In genomic region chr16:84486126-84486525, GRCh38 we compare ENCODE assay signal across 24 cellular contexts.
"Had no signal": no experiment of that assay in that cellular context is flagged by ENCODE, and none has a peak within 500 bp of the region (broad histone marks: within the 10 kb centered on the region; RNA-seq: fewer than 3 reads in every experiment).

No MANE protein-coding gene starts in this region.

- H3K9me3 Mint-ChIP-seq: immature natural killer cell, natural killer cell, neural crest cell had no signal

- H3K4me1 ChIP-seq: lower lobe of right lung, parathyroid adenoma, right lobe of liver, testis, tibial artery had no signal

- H3K27ac ChIP-seq: dorsolateral prefrontal cortex, lower lobe of right lung, neutrophil, parathyroid adenoma, right lobe of liver, testis, tibial artery had no signal

- DNase-seq: cerebellar nuclear complex; effector CD4-positive, alpha-beta T cell; hypothalamus; immature natural killer cell; islet precursor cell; kidney glomerular epithelial cell; left colon; left ventricle myocardium superior; lower lobe of right lung; natural killer cell; small intestine; stimulated activated CD4-positive, alpha-beta T cell treated with anti-CD3 and anti-CD28 coated beads, Interleukin-15, amount 100 ng/mL, for 24 hours; stimulated activated CD4-positive, alpha-beta T cell treated with anti-CD3 and anti-CD28 coated beads, Interleukin-2, amount 100 ng/mL, for 48 hours; stimulated activated naive CD4-positive, alpha-beta T cell treated with Interleukin-2 at 50 U/mL for 16 hours; substantia nigra; testis had no signal

- ATAC-seq: left colon, left ventricle myocardium superior, lower lobe of right lung, natural killer cell, right lobe of liver had no signal

- H3K36me3 ChIP-seq: right lobe of liver had no signal

- H3K36me3 Mint-ChIP-seq: natural killer cell had no signal

- H3K79me2 ChIP-seq: parathyroid adenoma had no signal

- H3K27ac Mint-ChIP-seq: immature natural killer cell, natural killer cell, progenitor cell of endocrine pancreas had no signal

- FAIRE-seq: frontal cortex, small intestine had no signal

- H3K4me3 ChIP-seq: dorsolateral prefrontal cortex, lower lobe of right lung, right lobe of liver, testis, tibial artery had no signal

- H3K27me3 Mint-ChIP-seq: progenitor cell of endocrine pancreas had no signal

- H3K9me3 ChIP-seq: lower lobe of right lung, neutrophil, right lobe of liver, testis, tibial artery had no signal

- H3K4me1 Mint-ChIP-seq: immature natural killer cell had no signal

- H3K27me3 ChIP-seq: dorsolateral prefrontal cortex, neutrophil, right lobe of liver, testis, tibial artery had no signal

- H3K4me3 Mint-ChIP-seq: immature natural killer cell, natural killer cell, neural crest cell had no signal

- H2AFZ ChIP-seq: parathyroid adenoma had no signal

- H3K9ac ChIP-seq: parathyroid adenoma had no signal
